Comparison of ENCODE assay signal across 9 cellular contexts in genomic region chr5:171494452-171495121, GRCh38.
DNase-seq lines count a peak whose midpoint lies in the region; ATAC-seq and TF ChIP-seq lines count a peak whose summit lies in the region.
"Had no signal": no experiment of that assay in that cellular context is flagged by ENCODE, and none has a peak within 500 bp of the region (broad histone marks: within the 10 kb centered on the region; RNA-seq: fewer than 3 reads in every experiment).

No MANE protein-coding gene starts in this region.

- POLR2A ChIA-PET in activated CD8-positive, alpha-beta T cell treated with anti-CD3 and anti-CD28 coated beads, Interleukin-2, amount 10 ng/mL, durations not matched to agents 7 days and 5 days (lab: Charles Lee) = no interaction called here

- no peaks in the 10 kb centered on the region for H3K36me3 Mint-ChIP-seq in activated naive CD4-positive, alpha-beta T cell treated with anti-CD3 and anti-CD28 coated beads, Interleukin-2, amount 10 ng/mL, durations not matched to agents 7 days and 5 days
- H3K36me3 Mint-ChIP-seq in activated CD8-positive, alpha-beta T cell treated with anti-CD3 and anti-CD28 coated beads, Interleukin-2, amount 10 ng/mL, durations not matched to agents 7 days and 5 days (ENCODE audit: low read depth) = no peaks in the 10 kb centered on the region

- DNase-seq in OCI-M2 (lab: John Stamatoyannopoulos, UW; ENCODE audit: unreplicated experiment) (peak; percentile 18), fibroblast of gingiva (ENCODE audit: low read depth) (peak; percentile 92), non-pigmented ciliary epithelial cell (ENCODE audit: low read depth) (peak; percentile 15), caudate nucleus (lab: John Stamatoyannopoulos, UW) (no peak)
- DNase-seq in activated naive CD4-positive, alpha-beta T cell treated with anti-CD3 and anti-CD28 coated beads, Interleukin-2, amount 10 ng/mL, durations not matched to agents 7 days and 5 days = no peak
- no peak for DNase-seq in activated CD8-positive, alpha-beta T cell treated with anti-CD3 and anti-CD28 coated beads, Interleukin-2, amount 10 ng/mL, durations not matched to agents 7 days and 5 days

- H3K27ac ChIP-seq in C4-2B = peak overlapping the region; percentile 35
- no peak overlapping the region for H3K27ac ChIP-seq in caudate nucleus (ENCODE audit: low read depth, low read length)

- H3K9me3 Mint-ChIP-seq in activated naive CD4-positive, alpha-beta T cell treated with anti-CD3 and anti-CD28 coated beads, Interleukin-2, amount 10 ng/mL, durations not matched to agents 7 days and 5 days = no peaks in the 10 kb centered on the region
- H3K9me3 Mint-ChIP-seq in activated CD8-positive, alpha-beta T cell treated with anti-CD3 and anti-CD28 coated beads, Interleukin-2, amount 10 ng/mL, durations not matched to agents 7 days and 5 days (ENCODE audit: insufficient read depth) = no peaks in the 10 kb centered on the region
- H3K9me3 Mint-ChIP-seq: central memory CD8-positive, alpha-beta T cell had no signal

- ATAC-seq in HG03565 (IDR thresholded peaks at IDR 0.05; ENCODE audit: unreplicated experiment) = no peak
- ATAC-seq in activated CD8-positive, alpha-beta T cell treated with anti-CD3 and anti-CD28 coated beads, Interleukin-2, amount 10 ng/mL, durations not matched to agents 7 days and 5 days = no peak

- TF ChIP-seq CTCF in C4-2B (conservative IDR thresholded peaks at IDR 0.05) = no peak

- no peak overlapping the region for H3K27ac Mint-ChIP-seq in activated naive CD4-positive, alpha-beta T cell treated with anti-CD3 and anti-CD28 coated beads, Interleukin-2, amount 10 ng/mL, durations not matched to agents 7 days and 5 days
- no peak overlapping the region for H3K27ac Mint-ChIP-seq in activated CD8-positive, alpha-beta T cell treated with anti-CD3 and anti-CD28 coated beads, Interleukin-2, amount 10 ng/mL, durations not matched to agents 7 days and 5 days

- H3K4me1 Mint-ChIP-seq in activated naive CD4-positive, alpha-beta T cell treated with anti-CD3 and anti-CD28 coated beads, Interleukin-2, amount 10 ng/mL, durations not matched to agents 7 days and 5 days = no peaks in the 10 kb centered on the region
- H3K4me1 Mint-ChIP-seq in activated CD8-positive, alpha-beta T cell treated with anti-CD3 and anti-CD28 coated beads, Interleukin-2, amount 10 ng/mL, durations not matched to agents 7 days and 5 days (ENCODE audit: low read depth) = no peaks in the 10 kb centered on the region
- H3K4me1 Mint-ChIP-seq: central memory CD8-positive, alpha-beta T cell had no signal

- no peak overlapping the region for H3K4me3 Mint-ChIP-seq in activated naive CD4-positive, alpha-beta T cell treated with anti-CD3 and anti-CD28 coated beads, Interleukin-2, amount 10 ng/mL, durations not matched to agents 7 days and 5 days
- H3K4me3 Mint-ChIP-seq in activated CD8-positive, alpha-beta T cell treated with anti-CD3 and anti-CD28 coated beads, Interleukin-2, amount 10 ng/mL, durations not matched to agents 7 days and 5 days = no peak overlapping the region
- H3K4me3 Mint-ChIP-seq: central memory CD8-positive, alpha-beta T cell had no signal

- CTCF ChIA-PET in activated naive CD4-positive, alpha-beta T cell treated with anti-CD3 and anti-CD28 coated beads, Interleukin-2, amount 10 ng/mL, durations not matched to agents 7 days and 5 days (lab: Charles Lee) = no interaction called here
- CTCF ChIA-PET in activated CD8-positive, alpha-beta T cell treated with anti-CD3 and anti-CD28 coated beads, Interleukin-2, amount 10 ng/mL, durations not matched to agents 7 days and 5 days (lab: Charles Lee) = no interaction called here

- peaks cover 2% of the 10 kb centered on the region for H3K27me3 Mint-ChIP-seq in activated naive CD4-positive, alpha-beta T cell treated with anti-CD3 and anti-CD28 coated beads, Interleukin-2, amount 10 ng/mL, durations not matched to agents 7 days and 5 days
- peaks cover 2% of the 10 kb centered on the region for H3K27me3 Mint-ChIP-seq in activated CD8-positive, alpha-beta T cell treated with anti-CD3 and anti-CD28 coated beads, Interleukin-2, amount 10 ng/mL, durations not matched to agents 7 days and 5 days (ENCODE audit: low read depth)

Comparison
In these comparisons a context has a peak if more than half of its experiments do, and no peak if none do; other contexts are left out.
1. DNase-seq: peak in OCI-M2 (single experiment), fibroblast of gingiva (single experiment) and non-pigmented ciliary epithelial cell (single experiment); none in activated naive CD4-positive, alpha-beta T cell treated with anti-CD3 and anti-CD28 coated beads, Interleukin-2, amount 10 ng/mL, durations not matched to agents 7 days and 5 days (single experiment), caudate nucleus (0 of 61) and activated CD8-positive, alpha-beta T cell treated with anti-CD3 and anti-CD28 coated beads, Interleukin-2, amount 10 ng/mL, durations not matched to agents 7 days and 5 days (single experiment).